Comparison of ENCODE assay signal across 23 cellular contexts in genomic region chr17:9887521-9887920, GRCh38. TPM values are rescaled to one million over a fixed set of nuclear protein-coding genes. Genes with fewer than 3 reads are reported as not detected.
"Had no signal": no experiment of that assay in that cellular context is flagged by ENCODE, and none has a peak within 500 bp of the region (broad histone marks: within the 10 kb centered on the region; RNA-seq: fewer than 3 reads in every experiment).

No MANE protein-coding gene starts in this region.

- H3K9me3 ChIP-seq: ovary had no signal

- ATAC-seq: gastrocnemius medialis, heart right ventricle, left lobe of liver, natural killer cell had no signal

- DNase-seq: cortex of kidney; effector memory CD4-positive, alpha-beta T cell; gastrocnemius medialis; heart right ventricle; hypothalamus; mammary epithelial cell; natural killer cell; nucleus accumbens; ovary; sigmoid colon; stimulated activated naive CD4-positive, alpha-beta T cell; stomach; substantia nigra; trophoblast cell had no signal

- H3K27ac Mint-ChIP-seq: mesothelial cell of epicardium, natural killer cell, neural progenitor cell had no signal

- H3K27ac ChIP-seq: epithelial cell of prostate, esophagus muscularis mucosa, gastrocnemius medialis, heart right ventricle, neural progenitor cell, ovary, right atrium auricular region, sigmoid colon, skin epidermis, stomach had no signal

- H3K4me2 ChIP-seq: neural progenitor cell had no signal

- H3K36me3 Mint-ChIP-seq: neural progenitor cell had no signal

- H2AFZ ChIP-seq: neural progenitor cell had no signal

- H3K4me1 ChIP-seq: esophagus muscularis mucosa, gastrocnemius medialis, heart right ventricle, neural progenitor cell, sigmoid colon, stomach had no signal

- H3K4me3 Mint-ChIP-seq: mesothelial cell of epicardium, natural killer cell, neural progenitor cell had no signal

- H3K27me3 ChIP-seq: esophagus muscularis mucosa, gastrocnemius medialis, neural progenitor cell, ovary, right atrium auricular region, sigmoid colon, stomach had no signal

- H3K4me1 Mint-ChIP-seq: mesothelial cell of epicardium had no signal

- H3K36me3 ChIP-seq: esophagus muscularis mucosa, gastrocnemius medialis, heart right ventricle, neural progenitor cell, ovary, right atrium auricular region, sigmoid colon, stomach had no signal

- H3K4me3 ChIP-seq: esophagus muscularis mucosa, gastrocnemius medialis, heart right ventricle, neural progenitor cell, ovary, right atrium auricular region, sigmoid colon, skin epidermis, stomach had no signal

RNA-seq across cellular contexts. Expression of gene RCVRN, which starts 17.6 kb away (rescaled TPM):
- total RNA-seq: fibroblast of villous mesenchyme, gastrocnemius medialis, left lobe of liver, mammary epithelial cell, myocyte had no signal
